1 cellular context compared by ENCODE assay signal in the genomic region with DNA sequence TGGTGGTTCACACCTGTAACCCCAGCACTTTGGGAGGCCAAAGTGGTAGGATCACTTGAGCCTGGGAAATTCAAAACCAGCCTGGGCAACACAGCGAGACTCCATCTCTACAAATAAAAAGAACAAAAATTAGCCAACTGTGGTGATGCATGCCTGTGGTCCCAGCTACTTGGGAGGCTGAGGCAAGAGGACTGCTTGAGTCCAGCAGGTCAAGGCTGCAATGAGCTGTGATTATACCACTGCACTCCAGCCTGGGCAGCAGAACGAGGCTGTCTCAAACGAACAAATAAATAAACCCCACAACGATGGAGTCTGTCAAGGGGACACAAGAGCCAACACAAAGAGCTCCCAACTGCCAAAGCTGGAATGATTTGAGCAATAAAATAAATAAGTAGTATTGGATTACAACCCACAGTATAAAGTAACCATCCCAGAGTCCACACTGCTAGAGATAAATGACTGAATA.
TF ChIP-seq lines count a peak whose summit lies in the region.

No MANE protein-coding gene starts in this region.

TF ChIP-seq in SK-N-SH, 30 proteins besides CTCF, POLR2A, EP300 and RAD21 (continued from another document):
- TF ChIP-seq USF2 (IDR thresholded peaks at IDR 0.05; ENCODE audit: borderline replicate concordance, low read depth, low read length) (no peak), RXRA (IDR thresholded peaks at IDR 0.05; ENCODE audit: borderline replicate concordance, low read depth) (no peak), TCF12 (IDR thresholded peaks at IDR 0.05) (no peak), MAX (IDR thresholded peaks at IDR 0.05; ENCODE audit: low read depth) (no peak), SIN3A (IDR thresholded peaks at IDR 0.05; ENCODE audit: borderline replicate concordance, low read depth, low read length) (no peak), JUND (IDR thresholded peaks at IDR 0.05) (no peak), RFX5 (IDR thresholded peaks at IDR 0.05; ENCODE audit: low read length) (no peak), TEAD4 (IDR thresholded peaks at IDR 0.05; ENCODE audit: borderline replicate concordance, insufficient read depth) (no peak)
- TF ChIP-seq, protein P1, sequence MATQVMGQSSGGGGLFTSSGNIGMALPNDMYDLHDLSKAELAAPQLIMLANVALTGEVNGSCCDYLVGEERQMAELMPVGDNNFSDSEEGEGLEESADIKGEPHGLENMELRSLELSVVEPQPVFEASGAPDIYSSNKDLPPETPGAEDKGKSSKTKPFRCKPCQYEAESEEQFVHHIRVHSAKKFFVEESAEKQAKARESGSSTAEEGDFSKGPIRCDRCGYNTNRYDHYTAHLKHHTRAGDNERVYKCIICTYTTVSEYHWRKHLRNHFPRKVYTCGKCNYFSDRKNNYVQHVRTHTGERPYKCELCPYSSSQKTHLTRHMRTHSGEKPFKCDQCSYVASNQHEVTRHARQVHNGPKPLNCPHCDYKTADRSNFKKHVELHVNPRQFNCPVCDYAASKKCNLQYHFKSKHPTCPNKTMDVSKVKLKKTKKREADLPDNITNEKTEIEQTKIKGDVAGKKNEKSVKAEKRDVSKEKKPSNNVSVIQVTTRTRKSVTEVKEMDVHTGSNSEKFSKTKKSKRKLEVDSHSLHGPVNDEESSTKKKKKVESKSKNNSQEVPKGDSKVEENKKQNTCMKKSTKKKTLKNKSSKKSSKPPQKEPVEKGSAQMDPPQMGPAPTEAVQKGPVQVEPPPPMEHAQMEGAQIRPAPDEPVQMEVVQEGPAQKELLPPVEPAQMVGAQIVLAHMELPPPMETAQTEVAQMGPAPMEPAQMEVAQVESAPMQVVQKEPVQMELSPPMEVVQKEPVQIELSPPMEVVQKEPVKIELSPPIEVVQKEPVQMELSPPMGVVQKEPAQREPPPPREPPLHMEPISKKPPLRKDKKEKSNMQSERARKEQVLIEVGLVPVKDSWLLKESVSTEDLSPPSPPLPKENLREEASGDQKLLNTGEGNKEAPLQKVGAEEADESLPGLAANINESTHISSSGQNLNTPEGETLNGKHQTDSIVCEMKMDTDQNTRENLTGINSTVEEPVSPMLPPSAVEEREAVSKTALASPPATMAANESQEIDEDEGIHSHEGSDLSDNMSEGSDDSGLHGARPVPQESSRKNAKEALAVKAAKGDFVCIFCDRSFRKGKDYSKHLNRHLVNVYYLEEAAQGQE (IDR thresholded peaks at IDR 0.05; ENCODE audit: low read depth, low read length) = no peak
